Comparison of ENCODE assay signal across 21 cellular contexts in the genomic region with DNA sequence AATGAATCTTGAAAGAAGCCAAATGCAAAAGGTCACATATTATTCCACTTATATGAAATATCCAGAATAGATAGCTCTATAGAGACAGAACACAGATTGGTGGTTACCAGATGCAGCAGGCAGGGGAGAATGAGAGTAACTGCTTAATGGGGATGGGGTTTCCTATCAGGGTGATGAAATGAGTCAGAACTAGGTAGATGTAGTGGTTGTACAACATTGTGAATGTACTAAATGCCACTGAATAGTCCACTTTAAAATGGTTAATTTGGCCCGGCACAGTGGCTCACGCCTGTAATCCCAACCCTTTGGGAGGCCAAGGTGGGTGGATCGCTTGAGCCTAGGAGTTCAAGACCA.
"Had no signal": no experiment of that assay in that cellular context is flagged by ENCODE, and none has a peak within 500 bp of the region (broad histone marks: within the 10 kb centered on the region; RNA-seq: fewer than 3 reads in every experiment).

No MANE protein-coding gene starts in this region.

- H3K4me1 ChIP-seq: right atrium auricular region, testis, upper lobe of left lung had no signal

- H3K4me3 Mint-ChIP-seq: activated CD4-positive, alpha-beta memory T cell treated with anti-CD3 and anti-CD28 coated beads, Interleukin-2, amount 10 ng/mL, durations not matched to agents 7 days and 5 days; activated naive CD8-positive, alpha-beta T cell treated with anti-CD3 and anti-CD28 coated beads, Interleukin-2, amount 10 ng/mL, durations not matched to agents 7 days and 5 days; immature natural killer cell; nephron; stimulated activated naive CD8-positive, alpha-beta T cell treated with anti-CD3 and anti-CD28 coated beads, Interleukin-15, Interleukin-2, amounts not matched to agents 100 ng/mL and 50 ng/mL, for 24 hours had no signal

- H3K36me3 Mint-ChIP-seq: activated naive CD8-positive, alpha-beta T cell treated with anti-CD3 and anti-CD28 coated beads, Interleukin-2, amount 10 ng/mL, durations not matched to agents 7 days and 5 days; immature natural killer cell had no signal

- H3K9me3 ChIP-seq: right atrium auricular region, testis, upper lobe of left lung had no signal

- H3K36me3 ChIP-seq: right atrium auricular region, upper lobe of left lung had no signal

- FAIRE-seq: endothelial cell of umbilical vein had no signal

- H3K4me1 Mint-ChIP-seq: activated naive CD8-positive, alpha-beta T cell treated with anti-CD3 and anti-CD28 coated beads, Interleukin-2, amount 10 ng/mL, durations not matched to agents 7 days and 5 days; immature natural killer cell; nephron had no signal

- DNase-seq: activated CD4-positive, alpha-beta memory T cell treated with anti-CD3 and anti-CD28 coated beads, Interleukin-2, amount 10 ng/mL, durations not matched to agents 7 days and 5 days; activated CD4-positive, alpha-beta T cell treated with anti-CD3 and anti-CD28 coated beads for 1 hour; activated gamma-delta T cell treated with Interleukin-2 at 50 U/mL for 16 hours; activated naive CD8-positive, alpha-beta T cell treated with anti-CD3 and anti-CD28 coated beads, Interleukin-2, amount 10 ng/mL, durations not matched to agents 7 days and 5 days; activated T-cell treated with anti-CD3 and anti-CD28 coated beads, Interleukin-2, amount 50 U/mL, for 48 hours; cerebellar nuclear complex; effector CD8-positive, alpha-beta T cell; foreskin melanocyte; head of caudate nucleus; immature natural killer cell; nucleus accumbens; stimulated activated CD4-positive, alpha-beta T cell treated with anti-CD3 and anti-CD28 coated beads, Interleukin-4, amount 100 ng/mL, for 24 hours; T-helper 9 cell; testis; upper lobe of left lung had no signal

- H3K27me3 ChIP-seq: right atrium auricular region, testis, upper lobe of left lung had no signal

- H3K4me3 ChIP-seq: right atrium auricular region, skin epidermis, testis, upper lobe of left lung had no signal

- H3K27ac ChIP-seq: right atrium auricular region, skin epidermis, testis, upper lobe of left lung had no signal

- H3K9me3 Mint-ChIP-seq: activated CD4-positive, alpha-beta memory T cell treated with anti-CD3 and anti-CD28 coated beads, Interleukin-2, amount 10 ng/mL, durations not matched to agents 7 days and 5 days; activated naive CD8-positive, alpha-beta T cell treated with anti-CD3 and anti-CD28 coated beads, Interleukin-2, amount 10 ng/mL, durations not matched to agents 7 days and 5 days; immature natural killer cell; nephron; stimulated activated naive CD8-positive, alpha-beta T cell treated with anti-CD3 and anti-CD28 coated beads, Interleukin-15, Interleukin-2, amounts not matched to agents 100 ng/mL and 50 ng/mL, for 24 hours had no signal

- H3K27ac Mint-ChIP-seq: activated CD4-positive, alpha-beta memory T cell treated with anti-CD3 and anti-CD28 coated beads, Interleukin-2, amount 10 ng/mL, durations not matched to agents 7 days and 5 days; activated naive CD8-positive, alpha-beta T cell treated with anti-CD3 and anti-CD28 coated beads, Interleukin-2, amount 10 ng/mL, durations not matched to agents 7 days and 5 days; immature natural killer cell; nephron; progenitor cell of endocrine pancreas; stimulated activated naive CD8-positive, alpha-beta T cell treated with anti-CD3 and anti-CD28 coated beads, Interleukin-15, Interleukin-2, amounts not matched to agents 100 ng/mL and 50 ng/mL, for 24 hours had no signal
